37 cellular contexts compared by ENCODE assay signal in the genomic region with DNA sequence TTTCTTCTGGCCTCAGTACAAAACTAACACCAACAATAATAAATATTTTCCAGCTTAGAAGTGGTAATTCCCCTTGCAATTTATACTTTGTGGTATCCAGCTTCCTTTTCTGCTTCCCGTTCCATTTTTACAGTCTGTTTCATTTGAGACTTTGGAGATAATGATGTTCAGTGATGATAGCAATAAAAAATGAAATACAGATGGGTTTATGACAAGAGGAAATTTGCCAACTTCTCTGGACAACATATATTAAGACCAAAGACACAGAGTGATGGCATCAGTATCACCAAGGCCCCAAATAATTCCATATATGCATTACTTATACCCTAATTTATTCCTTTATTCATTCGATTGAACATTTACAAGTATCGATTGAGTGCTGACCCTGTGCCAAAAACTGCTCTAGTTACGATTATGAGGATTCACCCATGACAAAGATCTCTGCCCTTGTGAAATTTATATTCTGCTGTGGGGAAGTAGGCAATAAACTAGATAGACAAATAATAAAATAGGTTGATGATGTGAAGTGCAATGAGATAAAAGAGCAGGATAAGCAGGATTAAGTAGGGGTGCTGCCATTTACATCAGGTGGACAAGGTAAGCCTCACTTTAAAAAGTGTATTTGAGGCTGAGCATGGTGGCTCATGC.
"Had no signal": no experiment of that assay in that cellular context is flagged by ENCODE, and none has a peak within 500 bp of the region (broad histone marks: within the 10 kb centered on the region; RNA-seq: fewer than 3 reads in every experiment).

No MANE protein-coding gene starts in this region.

- H3K27ac ChIP-seq: ascending aorta, cardiac muscle cell, WERI-Rb-1 had no signal

- H3K4me3 ChIP-seq: ascending aorta, cardiac muscle cell had no signal

- H3K9me3 Mint-ChIP-seq: activated CD4-positive, alpha-beta memory T cell treated with anti-CD3 and anti-CD28 coated beads, Interleukin-2, amount 10 ng/mL, durations not matched to agents 7 days and 5 days; activated CD4-positive, alpha-beta T cell treated with anti-CD3 and anti-CD28 coated beads, Interleukin-2, amount 10 ng/mL, durations not matched to agents 7 days and 5 days; activated naive CD4-positive, alpha-beta T cell treated with anti-CD3 and anti-CD28 coated beads, Interleukin-2, amount 10 ng/mL, durations not matched to agents 7 days and 5 days; activated naive CD4-positive, alpha-beta T cell treated with anti-CD3 and anti-CD28 coated beads, Interleukin-2, amount 50 U/mL, for 24 hours; activated naive CD8-positive, alpha-beta T cell treated with anti-CD3 and anti-CD28 coated beads, Interleukin-2, amount 10 ng/mL, durations not matched to agents 7 days and 5 days; activated naive CD8-positive, alpha-beta T cell treated with anti-CD3 and anti-CD28 coated beads, Interleukin-2, amount 50 U/mL, for 24 hours; activated T-cell treated with anti-CD3 and anti-CD28 coated beads, Interleukin-2, amount 50 U/mL, for 24 hours; activated T-helper 2 cell treated with anti-CD3 and anti-CD28 coated beads, Interferon-gamma antibody, Interleukin-2, Interleukin-4, amounts not matched to agents 10 μg/mL and 5 μg/mL and 100 μg/mL, durations not matched to agents 14 hours and 24 hours and 36 hours; central memory CD8-positive, alpha-beta T cell; T-helper 1 cell treated with Interleukin-12 subunit alpha and Interleukin-12 subunit beta and Interleukin-4 antibody, amounts not matched to agents 30 μg/mL and 1 μg/mL, for 36 hours; T-helper 2 cell treated with Interferon-gamma antibody and Interleukin-4, amounts not matched to agents 5 μg/mL and 100 μg/mL, for 36 hours; WTC11 had no signal

- H3K27me3 ChIP-seq: ascending aorta, cardiac muscle cell had no signal

- H3K27ac Mint-ChIP-seq: activated CD4-positive, alpha-beta memory T cell treated with anti-CD3 and anti-CD28 coated beads, Interleukin-2, amount 10 ng/mL, durations not matched to agents 7 days and 5 days; activated CD4-positive, alpha-beta T cell treated with anti-CD3 and anti-CD28 coated beads for 36 hours; activated CD4-positive, alpha-beta T cell treated with anti-CD3 and anti-CD28 coated beads, Interleukin-2, amount 10 ng/mL, durations not matched to agents 7 days and 5 days; activated CD8-positive, alpha-beta memory T cell treated with anti-CD3 and anti-CD28 coated beads, Interleukin-2, amount 10 ng/mL, durations not matched to agents 7 days and 5 days; activated CD8-positive, alpha-beta T cell treated with anti-CD3 and anti-CD28 coated beads, Interleukin-2, amount 10 ng/mL, durations not matched to agents 7 days and 5 days; activated naive CD4-positive, alpha-beta T cell treated with anti-CD3 and anti-CD28 coated beads, Interleukin-2, amount 10 ng/mL, durations not matched to agents 7 days and 5 days; activated naive CD4-positive, alpha-beta T cell treated with anti-CD3 and anti-CD28 coated beads, Interleukin-2, amount 50 U/mL, for 24 hours; activated naive CD8-positive, alpha-beta T cell; activated naive CD8-positive, alpha-beta T cell treated with anti-CD3 and anti-CD28 coated beads, Interleukin-2, amount 10 ng/mL, durations not matched to agents 7 days and 5 days; activated naive CD8-positive, alpha-beta T cell treated with anti-CD3 and anti-CD28 coated beads, Interleukin-2, amount 50 U/mL, for 24 hours; activated T-cell treated with anti-CD3 and anti-CD28 coated beads, Interleukin-2, amount 50 U/mL, for 24 hours; activated T-helper 2 cell treated with anti-CD3 and anti-CD28 coated beads, Interferon-gamma antibody, Interleukin-2, Interleukin-4, amounts not matched to agents 10 μg/mL and 5 μg/mL and 100 μg/mL, durations not matched to agents 14 hours and 24 hours and 36 hours; brain; T-helper 1 cell treated with Interleukin-12 subunit alpha and Interleukin-12 subunit beta and Interleukin-4 antibody, amounts not matched to agents 30 μg/mL and 1 μg/mL, for 36 hours; T-helper 2 cell treated with Interferon-gamma antibody and Interleukin-4, amounts not matched to agents 5 μg/mL and 100 μg/mL, for 36 hours had no signal

- DNase-seq: activated CD4-positive, alpha-beta memory T cell treated with anti-CD3 and anti-CD28 coated beads, Interleukin-2, amount 10 ng/mL, durations not matched to agents 7 days and 5 days; activated CD4-positive, alpha-beta T cell treated with anti-CD3 and anti-CD28 coated beads for 1 hour; activated CD4-positive, alpha-beta T cell treated with anti-CD3 and anti-CD28 coated beads for 36 hours; activated CD4-positive, alpha-beta T cell treated with anti-CD3 and anti-CD28 coated beads for 48 hours; activated CD4-positive, alpha-beta T cell treated with anti-CD3 and anti-CD28 coated beads, Interleukin-2, amount 10 ng/mL, durations not matched to agents 7 days and 5 days; activated CD4-positive, alpha-beta T cell treated with anti-CD3 and anti-CD28 coated beads, Interleukin-2, amount 50 U/mL, for 48 hours; activated CD4-positive, CD25-positive, alpha-beta regulatory T cell; activated CD8-positive, alpha-beta memory T cell treated with anti-CD3 and anti-CD28 coated beads for 24 hours; activated CD8-positive, alpha-beta memory T cell treated with anti-CD3 and anti-CD28 coated beads, Interleukin-2, amount 10 ng/mL, durations not matched to agents 7 days and 5 days; activated CD8-positive, alpha-beta memory T cell treated with anti-CD3 and anti-CD28 coated beads, Interleukin-2, amount 50 U/mL, for 48 hours; activated CD8-positive, alpha-beta T cell treated with anti-CD3 and anti-CD28 coated beads, Interleukin-2, amount 10 ng/mL, durations not matched to agents 7 days and 5 days; activated effector memory CD4-positive, alpha-beta T cell treated with Interleukin-2 at 50 U/mL for 16 hours; activated gamma-delta T cell; activated naive CD4-positive, alpha-beta T cell treated with anti-CD3 and anti-CD28 coated beads, Interleukin-2, amount 10 ng/mL, durations not matched to agents 7 days and 5 days; activated naive CD4-positive, alpha-beta T cell treated with Interleukin-2 at 50 U/mL for 16 hours; activated naive CD8-positive, alpha-beta T cell treated with anti-CD3 and anti-CD28 coated beads, Interleukin-2, amount 10 ng/mL, durations not matched to agents 7 days and 5 days; activated naive CD8-positive, alpha-beta T cell treated with anti-CD3 and anti-CD28 coated beads, Interleukin-2, amount 50 U/mL, for 24 hours; activated T-cell treated with anti-CD3 and anti-CD28 coated beads, Interleukin-2, amount 50 U/mL, for 24 hours; activated T-cell treated with anti-CD3 and anti-CD28 coated beads, Interleukin-2, amount 50 U/mL, for 48 hours; amygdala; anterior cingulate cortex; caudate nucleus; cerebellar nuclear complex; T-helper 2 cell; T-helper 9 cell; WERI-Rb-1 had no signal

- H3K36me3 ChIP-seq: ascending aorta, cardiac muscle cell, WERI-Rb-1 had no signal

- H3K4me1 Mint-ChIP-seq: activated CD4-positive, alpha-beta memory T cell treated with anti-CD3 and anti-CD28 coated beads, Interleukin-2, amount 10 ng/mL, durations not matched to agents 7 days and 5 days; activated CD4-positive, alpha-beta T cell treated with anti-CD3 and anti-CD28 coated beads for 36 hours; activated CD4-positive, alpha-beta T cell treated with anti-CD3 and anti-CD28 coated beads, Interleukin-2, amount 10 ng/mL, durations not matched to agents 7 days and 5 days; activated CD8-positive, alpha-beta memory T cell treated with anti-CD3 and anti-CD28 coated beads, Interleukin-2, amount 10 ng/mL, durations not matched to agents 7 days and 5 days; activated naive CD4-positive, alpha-beta T cell treated with anti-CD3 and anti-CD28 coated beads, Interleukin-2, amount 10 ng/mL, durations not matched to agents 7 days and 5 days; activated naive CD4-positive, alpha-beta T cell treated with anti-CD3 and anti-CD28 coated beads, Interleukin-2, amount 50 U/mL, for 24 hours; activated naive CD8-positive, alpha-beta T cell treated with anti-CD3 and anti-CD28 coated beads, Interleukin-2, amount 10 ng/mL, durations not matched to agents 7 days and 5 days; brain; central memory CD8-positive, alpha-beta T cell had no signal

- H3K9me3 ChIP-seq: ascending aorta had no signal

- H3K36me3 Mint-ChIP-seq: activated CD8-positive, alpha-beta memory T cell treated with anti-CD3 and anti-CD28 coated beads, Interleukin-2, amount 10 ng/mL, durations not matched to agents 7 days and 5 days; activated naive CD4-positive, alpha-beta T cell treated with anti-CD3 and anti-CD28 coated beads, Interleukin-2, amount 10 ng/mL, durations not matched to agents 7 days and 5 days; activated naive CD4-positive, alpha-beta T cell treated with anti-CD3 and anti-CD28 coated beads, Interleukin-2, amount 50 U/mL, for 24 hours; activated naive CD8-positive, alpha-beta T cell; activated naive CD8-positive, alpha-beta T cell treated with anti-CD3 and anti-CD28 coated beads, Interleukin-2, amount 10 ng/mL, durations not matched to agents 7 days and 5 days; brain; WTC11 had no signal

- ATAC-seq: activated CD4-positive, alpha-beta T cell treated with anti-CD3 and anti-CD28 coated beads for 36 hours; activated CD4-positive, CD25-positive, alpha-beta regulatory T cell treated with anti-CD3 and anti-CD28 coated beads, Interleukin-2, amount 50 U/mL, for 24 hours; activated CD8-positive, alpha-beta memory T cell treated with anti-CD3 and anti-CD28 coated beads, Interleukin-2, amount 10 ng/mL, durations not matched to agents 7 days and 5 days; activated CD8-positive, alpha-beta T cell treated with anti-CD3 and anti-CD28 coated beads, Interleukin-2, amount 10 ng/mL, durations not matched to agents 7 days and 5 days; activated naive CD8-positive, alpha-beta T cell treated with anti-CD3 and anti-CD28 coated beads, Interleukin-2, amount 50 U/mL, for 24 hours; WTC11 had no signal

- H3K4me3 Mint-ChIP-seq: activated CD4-positive, alpha-beta memory T cell treated with anti-CD3 and anti-CD28 coated beads, Interleukin-2, amount 10 ng/mL, durations not matched to agents 7 days and 5 days; activated CD4-positive, alpha-beta T cell treated with anti-CD3 and anti-CD28 coated beads for 36 hours; activated CD4-positive, alpha-beta T cell treated with anti-CD3 and anti-CD28 coated beads, Interleukin-2, amount 10 ng/mL, durations not matched to agents 7 days and 5 days; activated CD8-positive, alpha-beta memory T cell treated with anti-CD3 and anti-CD28 coated beads, Interleukin-2, amount 10 ng/mL, durations not matched to agents 7 days and 5 days; activated CD8-positive, alpha-beta T cell treated with anti-CD3 and anti-CD28 coated beads, Interleukin-2, amount 10 ng/mL, durations not matched to agents 7 days and 5 days; activated naive CD4-positive, alpha-beta T cell treated with anti-CD3 and anti-CD28 coated beads, Interleukin-2, amount 10 ng/mL, durations not matched to agents 7 days and 5 days; activated naive CD4-positive, alpha-beta T cell treated with anti-CD3 and anti-CD28 coated beads, Interleukin-2, amount 50 U/mL, for 24 hours; activated naive CD8-positive, alpha-beta T cell; activated naive CD8-positive, alpha-beta T cell treated with anti-CD3 and anti-CD28 coated beads, Interleukin-2, amount 10 ng/mL, durations not matched to agents 7 days and 5 days; activated naive CD8-positive, alpha-beta T cell treated with anti-CD3 and anti-CD28 coated beads, Interleukin-2, amount 50 U/mL, for 24 hours; activated T-cell treated with anti-CD3 and anti-CD28 coated beads, Interleukin-2, amount 50 U/mL, for 24 hours; brain; central memory CD8-positive, alpha-beta T cell; T-helper 1 cell treated with Interleukin-12 subunit alpha and Interleukin-12 subunit beta and Interleukin-4 antibody, amounts not matched to agents 30 μg/mL and 1 μg/mL, for 36 hours; T-helper 2 cell treated with Interferon-gamma antibody and Interleukin-4, amounts not matched to agents 5 μg/mL and 100 μg/mL, for 36 hours; WTC11 had no signal
